Comparison of ENCODE assay signal across 19 cellular contexts in the genomic region with DNA sequence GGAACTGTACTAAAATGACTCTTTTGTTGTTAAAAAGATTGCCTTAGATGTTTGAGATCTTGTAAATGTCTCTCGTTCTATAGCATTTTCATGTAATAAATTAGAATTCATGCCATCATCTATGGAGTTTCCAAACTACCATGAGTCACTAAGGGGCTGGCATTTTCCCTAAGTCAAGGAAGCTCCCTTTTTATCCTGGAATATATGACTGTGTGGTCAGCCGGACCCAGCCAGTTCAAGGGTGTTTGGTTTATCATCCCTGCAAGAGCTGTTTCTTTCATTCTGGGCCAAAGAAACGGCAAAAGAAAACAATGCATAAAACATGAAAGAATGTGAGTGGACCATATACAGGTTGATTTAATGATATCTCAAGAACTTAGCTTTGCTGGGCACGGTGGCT. TPM values are rescaled to one million over a fixed set of nuclear protein-coding genes. Genes with fewer than 3 reads are reported as not detected.
A peak's percentile ranks its signal among the peaks of the same experiment; 100 is the strongest.
DNase-seq lines count a peak whose midpoint lies in the region; FAIRE-seq and TF ChIP-seq lines count a peak whose summit lies in the region.
"Had no signal": no experiment of that assay in that cellular context is flagged by ENCODE, and none has a peak within 500 bp of the region (broad histone marks: within the 10 kb centered on the region; RNA-seq: fewer than 3 reads in every experiment).

No MANE protein-coding gene starts in this region.

- H2AFZ ChIP-seq in astrocyte (ENCODE audit: low read depth, low read length): no peak overlapping the region

- H3K4me1 Mint-ChIP-seq in HFFc6 (ENCODE audit: low read depth): no peaks in the 10 kb centered on the region
- H3K4me1 Mint-ChIP-seq in astrocyte (ENCODE audit: low read depth, unreplicated experiment): peaks cover 13% of the 10 kb centered on the region

- H3K4me3 ChIP-seq in astrocyte (ENCODE audit: insufficient read depth, low read depth, low read length) (no peak overlapping the region), spleen (peak overlapping the region in 5 of 8 donors; percentile 13 to 57 (median 37)), BE2C (ENCODE audit: low read depth, low read length) (no peak overlapping the region)
- H3K4me3 ChIP-seq: gastroesophageal sphincter had no signal

- H3K27ac ChIP-seq in astrocyte (ENCODE audit: low read depth, low read length) (peak overlapping the region; percentile 26), spleen (peak overlapping the region in 6 of 8 donors; percentile 65 to 90 (median 82))
- H3K27ac ChIP-seq: gastroesophageal sphincter had no signal

- TF ChIP-seq POLR2A in spleen (IDR thresholded peaks at IDR 0.05): no peak

- H3K27me3 ChIP-seq in astrocyte (ENCODE audit: insufficient read depth, low read length) (peaks cover 19% of the 10 kb centered on the region), spleen (replicated peaks in 1 of 7) (peaks cover 0 to 17% (median 0%) of the 10 kb centered on the region in 7 donors), BE2C (peaks cover 12% of the 10 kb centered on the region)

- no peaks in the 10 kb centered on the region for H3K79me2 ChIP-seq in astrocyte (ENCODE audit: insufficient read depth, low read length)

- H3K36me3 ChIP-seq in astrocyte (ENCODE audit: insufficient read depth, low read length) (no peaks in the 10 kb centered on the region), spleen (peaks cover 0 to 31% (median 0%) of the 10 kb centered on the region in 6 donors), BE2C (no peaks in the 10 kb centered on the region)
- H3K36me3 ChIP-seq: gastroesophageal sphincter had no signal

- no peak overlapping the region for H3K9ac ChIP-seq in astrocyte (ENCODE audit: low read length)

- no peak for TF ChIP-seq CTCF in HFFc6 (IDR thresholded peaks at IDR 0.05)
- TF ChIP-seq CTCF in astrocyte (IDR thresholded peaks at IDR 0.05; ENCODE audit: insufficient read depth, low read depth, low read length): no peak
- TF ChIP-seq CTCF in spleen (IDR thresholded peaks at IDR 0.05 in 8 of 11, conservative IDR thresholded peaks at IDR 0.05 in 3 of 11): no peak
- no peak for TF ChIP-seq CTCF in BE2C (IDR thresholded peaks at IDR 0.05; ENCODE audit: low read depth, low read length)

- H3K4me1 ChIP-seq in astrocyte (ENCODE audit: insufficient read depth, low read length): no peaks in the 10 kb centered on the region
- H3K4me1 ChIP-seq in spleen: peaks cover 0 to 25% (median 9%) of the 10 kb centered on the region in 6 donors
- H3K4me1 ChIP-seq in BE2C: no peaks in the 10 kb centered on the region
- H3K4me1 ChIP-seq: gastroesophageal sphincter had no signal

- 83 to 95% (median 93%) methylated on average over 4 of the region's 4 CpGs for WGBS in spleen, 5 donors

- intact Hi-C loops in spleen (cut with DNase I; ENCODE audit: low total_unique reads): no loop called here

- H3K27me3 Mint-ChIP-seq in HFFc6 (ENCODE audit: insufficient read depth) (peaks cover 44% of the 10 kb centered on the region), astrocyte (ENCODE audit: low read depth, unreplicated experiment) (peaks cover 40% of the 10 kb centered on the region)

- H3K27ac Mint-ChIP-seq in HFFc6: no peak overlapping the region
- H3K27ac Mint-ChIP-seq in astrocyte (ENCODE audit: unreplicated experiment): no peak overlapping the region
- H3K27ac Mint-ChIP-seq: activated CD4-positive, alpha-beta T cell treated with anti-CD3 and anti-CD28 coated beads for 36 hours; endodermal cell had no signal

- no peak overlapping the region for H3K4me2 ChIP-seq in astrocyte (ENCODE audit: low read length)

- H4K20me1 ChIP-seq in astrocyte (ENCODE audit: insufficient read depth, low read length): no peaks in the 10 kb centered on the region

- H3K4me3 Mint-ChIP-seq in HFFc6: no peak overlapping the region
- no peak overlapping the region for H3K4me3 Mint-ChIP-seq in astrocyte (ENCODE audit: unreplicated experiment)
- H3K4me3 Mint-ChIP-seq: activated CD4-positive, alpha-beta T cell treated with anti-CD3 and anti-CD28 coated beads for 36 hours; endodermal cell had no signal

- no peaks in the 10 kb centered on the region for H3K36me3 Mint-ChIP-seq in HFFc6 (ENCODE audit: low read depth)
- no peaks in the 10 kb centered on the region for H3K36me3 Mint-ChIP-seq in astrocyte (ENCODE audit: low read depth, unreplicated experiment)

- H3K9me3 Mint-ChIP-seq in HFFc6: no peaks in the 10 kb centered on the region
- no peaks in the 10 kb centered on the region for H3K9me3 Mint-ChIP-seq in astrocyte (ENCODE audit: unreplicated experiment)
- H3K9me3 Mint-ChIP-seq: endodermal cell had no signal

- DNase-seq in HFFc6: peak; percentile 31
- DNase-seq in astrocyte (ENCODE audit: low read depth): peak; percentile 30
- DNase-seq in glomerular visceral epithelial cell (ENCODE audit: extremely low spot score): peak; percentile 63
- no peak for DNase-seq in spleen
- DNase-seq in stimulated activated CD8-positive, alpha-beta memory T cell treated with anti-CD3 and anti-CD28 coated beads, Interleukin-4, amount 100 ng/mL, for 48 hours: no peak
- DNase-seq in stimulated activated CD4-positive, alpha-beta T cell treated with anti-CD3 and anti-CD28 coated beads, Interleukin-2, amount 100 ng/mL, for 48 hours: no peak
- no peak for DNase-seq in BE2C
- DNase-seq: activated CD4-positive, alpha-beta T cell treated with anti-CD3 and anti-CD28 coated beads for 36 hours; activated effector memory CD4-positive, alpha-beta T cell treated with Interleukin-2 at 50 U/mL for 16 hours; endodermal cell; KG1; NCI-H1105 treated with DMSO at 0.1 percent for 48 hours; NCI-H748 treated with DMSO at 0.1 percent for 48 hours; stimulated activated CD4-positive, alpha-beta T cell treated with anti-CD3 and anti-CD28 coated beads, Interleukin-4, amount 100 ng/mL, for 4 hours; substantia nigra had no signal

- H3K9me3 ChIP-seq in astrocyte (ENCODE audit: insufficient read depth, low read depth, low read length) (no peaks in the 10 kb centered on the region), spleen (no peaks in the 10 kb centered on the region), BE2C (no peaks in the 10 kb centered on the region)
- H3K9me3 ChIP-seq: gastroesophageal sphincter had no signal

- no peak for FAIRE-seq in astrocyte (lab: Jason Lieb, UNC)
- FAIRE-seq: GM12891 had no signal

RNA-seq across cellular contexts. Expression of a gene that starts 3.9 kb away (rescaled TPM):
- not detected for total RNA-seq in HFFc6 (2021; fragmentation: NEBNext Ultra II Directional; extraction: Animal tissue kit (Norgen Biotek cat#: 25700))
- total RNA-seq in astrocyte: 0.07 TPM in 1 of 2 replicates, not detected in the other
- 100 to 1,000 TPM in 1 of 7 donors, 10 to 100 TPM in 6; 24.4 to 113 (median 56.2) TPM for total RNA-seq in spleen
- 1 to 10 TPM in 2 of 3 donors, under 1 TPM in 1; 0.39 to 6.5 (median 2.6) TPM for polyA plus RNA-seq in spleen
- polyA plus RNA-seq in BE2C (2012; ENCODE audit: insufficient read depth, insufficient read length, low read depth): not detected
- total RNA-seq: cerebellum, endodermal cell, myocyte had no signal

RNA-seq across cellular contexts. Expression of a gene that starts 37.0 kb away (rescaled TPM):
- not detected for total RNA-seq in HFFc6 (2021; fragmentation: NEBNext Ultra II Directional; extraction: Animal tissue kit (Norgen Biotek cat#: 25700))
- total RNA-seq in astrocyte: not detected in 2 replicates
- total RNA-seq in spleen: 100 to 1,000 TPM in 2 of 7 donors, 10 to 100 TPM in 5; 19.4 to 139 (median 48.4) TPM
- 1 to 10 TPM in 2 of 3 donors, under 1 TPM in 1; 0.70 to 6.6 (median 4.9) TPM for polyA plus RNA-seq in spleen
- polyA plus RNA-seq in BE2C (2012; ENCODE audit: insufficient read depth, insufficient read length, low read depth): not detected
- total RNA-seq: activated CD4-positive, alpha-beta T cell treated with anti-CD3 and anti-CD28 coated beads for 36 hours; cerebellum; endodermal cell; myocyte had no signal

Comparison
In these comparisons a context has a peak if more than half of its experiments do, and no peak if none do; other contexts are left out.
1. DNase-seq: peak in HFFc6 (single experiment), astrocyte (single experiment) and glomerular visceral epithelial cell (single experiment); none in spleen (single experiment), stimulated activated CD8-positive, alpha-beta memory T cell treated with anti-CD3 and anti-CD28 coated beads, Interleukin-4, amount 100 ng/mL, for 48 hours (single experiment), stimulated activated CD4-positive, alpha-beta T cell treated with anti-CD3 and anti-CD28 coated beads, Interleukin-2, amount 100 ng/mL, for 48 hours (0 of 2) and BE2C (single experiment).
2. H3K4me3 ChIP-seq: peak in spleen (5 of 8); none in astrocyte (single experiment) and BE2C (single experiment).
3. RNA of a gene that starts 3.9 kb away (total RNA-seq): 24.4 to 113 TPM in spleen; 0.07 TPM in astrocyte and not detected in HFFc6; every median in the first group is over 10 times any median in the second.
4. RNA of a gene that starts 37.0 kb away (total RNA-seq): 19.4 to 139 TPM in spleen; not detected in HFFc6 and not detected in astrocyte; every median in the first group is over 10 times any median in the second.